Comparison of ENCODE assay signal across 1 cellular context in the genomic region with DNA sequence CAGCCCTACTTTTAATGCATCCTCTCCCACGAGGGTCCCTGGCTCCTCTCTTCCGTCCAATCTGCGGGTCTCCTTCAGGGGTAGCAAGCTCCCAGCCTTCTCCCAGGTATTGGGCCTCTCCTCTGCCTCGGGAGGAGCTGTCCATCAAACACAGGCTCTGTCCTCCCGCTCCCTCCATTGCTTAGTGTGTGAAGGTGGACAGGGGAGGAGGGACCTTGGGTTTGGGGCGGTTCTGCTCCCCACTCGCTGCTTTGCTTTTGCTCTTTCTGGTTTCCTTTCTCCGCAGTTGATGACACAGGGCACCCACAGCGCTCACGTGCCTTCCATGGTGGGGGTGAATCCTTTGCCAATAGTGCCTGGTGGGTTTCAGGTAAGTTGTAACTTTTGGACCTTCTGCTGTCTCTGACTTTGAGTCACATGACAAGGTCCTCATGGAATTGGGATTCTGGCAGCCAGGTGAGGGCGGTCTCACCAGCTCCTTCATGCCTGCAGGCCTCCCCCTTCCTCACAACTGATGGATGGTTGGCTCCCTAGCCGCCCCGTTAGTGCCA.
TF ChIP-seq lines count a peak whose summit lies in the region.

No MANE protein-coding gene starts in this region.

TF ChIP-seq in GM23338, 12 proteins besides CTCF, POLR2A, EP300 and RAD21 (continued from another document):
- TF ChIP-seq, protein P1, sequence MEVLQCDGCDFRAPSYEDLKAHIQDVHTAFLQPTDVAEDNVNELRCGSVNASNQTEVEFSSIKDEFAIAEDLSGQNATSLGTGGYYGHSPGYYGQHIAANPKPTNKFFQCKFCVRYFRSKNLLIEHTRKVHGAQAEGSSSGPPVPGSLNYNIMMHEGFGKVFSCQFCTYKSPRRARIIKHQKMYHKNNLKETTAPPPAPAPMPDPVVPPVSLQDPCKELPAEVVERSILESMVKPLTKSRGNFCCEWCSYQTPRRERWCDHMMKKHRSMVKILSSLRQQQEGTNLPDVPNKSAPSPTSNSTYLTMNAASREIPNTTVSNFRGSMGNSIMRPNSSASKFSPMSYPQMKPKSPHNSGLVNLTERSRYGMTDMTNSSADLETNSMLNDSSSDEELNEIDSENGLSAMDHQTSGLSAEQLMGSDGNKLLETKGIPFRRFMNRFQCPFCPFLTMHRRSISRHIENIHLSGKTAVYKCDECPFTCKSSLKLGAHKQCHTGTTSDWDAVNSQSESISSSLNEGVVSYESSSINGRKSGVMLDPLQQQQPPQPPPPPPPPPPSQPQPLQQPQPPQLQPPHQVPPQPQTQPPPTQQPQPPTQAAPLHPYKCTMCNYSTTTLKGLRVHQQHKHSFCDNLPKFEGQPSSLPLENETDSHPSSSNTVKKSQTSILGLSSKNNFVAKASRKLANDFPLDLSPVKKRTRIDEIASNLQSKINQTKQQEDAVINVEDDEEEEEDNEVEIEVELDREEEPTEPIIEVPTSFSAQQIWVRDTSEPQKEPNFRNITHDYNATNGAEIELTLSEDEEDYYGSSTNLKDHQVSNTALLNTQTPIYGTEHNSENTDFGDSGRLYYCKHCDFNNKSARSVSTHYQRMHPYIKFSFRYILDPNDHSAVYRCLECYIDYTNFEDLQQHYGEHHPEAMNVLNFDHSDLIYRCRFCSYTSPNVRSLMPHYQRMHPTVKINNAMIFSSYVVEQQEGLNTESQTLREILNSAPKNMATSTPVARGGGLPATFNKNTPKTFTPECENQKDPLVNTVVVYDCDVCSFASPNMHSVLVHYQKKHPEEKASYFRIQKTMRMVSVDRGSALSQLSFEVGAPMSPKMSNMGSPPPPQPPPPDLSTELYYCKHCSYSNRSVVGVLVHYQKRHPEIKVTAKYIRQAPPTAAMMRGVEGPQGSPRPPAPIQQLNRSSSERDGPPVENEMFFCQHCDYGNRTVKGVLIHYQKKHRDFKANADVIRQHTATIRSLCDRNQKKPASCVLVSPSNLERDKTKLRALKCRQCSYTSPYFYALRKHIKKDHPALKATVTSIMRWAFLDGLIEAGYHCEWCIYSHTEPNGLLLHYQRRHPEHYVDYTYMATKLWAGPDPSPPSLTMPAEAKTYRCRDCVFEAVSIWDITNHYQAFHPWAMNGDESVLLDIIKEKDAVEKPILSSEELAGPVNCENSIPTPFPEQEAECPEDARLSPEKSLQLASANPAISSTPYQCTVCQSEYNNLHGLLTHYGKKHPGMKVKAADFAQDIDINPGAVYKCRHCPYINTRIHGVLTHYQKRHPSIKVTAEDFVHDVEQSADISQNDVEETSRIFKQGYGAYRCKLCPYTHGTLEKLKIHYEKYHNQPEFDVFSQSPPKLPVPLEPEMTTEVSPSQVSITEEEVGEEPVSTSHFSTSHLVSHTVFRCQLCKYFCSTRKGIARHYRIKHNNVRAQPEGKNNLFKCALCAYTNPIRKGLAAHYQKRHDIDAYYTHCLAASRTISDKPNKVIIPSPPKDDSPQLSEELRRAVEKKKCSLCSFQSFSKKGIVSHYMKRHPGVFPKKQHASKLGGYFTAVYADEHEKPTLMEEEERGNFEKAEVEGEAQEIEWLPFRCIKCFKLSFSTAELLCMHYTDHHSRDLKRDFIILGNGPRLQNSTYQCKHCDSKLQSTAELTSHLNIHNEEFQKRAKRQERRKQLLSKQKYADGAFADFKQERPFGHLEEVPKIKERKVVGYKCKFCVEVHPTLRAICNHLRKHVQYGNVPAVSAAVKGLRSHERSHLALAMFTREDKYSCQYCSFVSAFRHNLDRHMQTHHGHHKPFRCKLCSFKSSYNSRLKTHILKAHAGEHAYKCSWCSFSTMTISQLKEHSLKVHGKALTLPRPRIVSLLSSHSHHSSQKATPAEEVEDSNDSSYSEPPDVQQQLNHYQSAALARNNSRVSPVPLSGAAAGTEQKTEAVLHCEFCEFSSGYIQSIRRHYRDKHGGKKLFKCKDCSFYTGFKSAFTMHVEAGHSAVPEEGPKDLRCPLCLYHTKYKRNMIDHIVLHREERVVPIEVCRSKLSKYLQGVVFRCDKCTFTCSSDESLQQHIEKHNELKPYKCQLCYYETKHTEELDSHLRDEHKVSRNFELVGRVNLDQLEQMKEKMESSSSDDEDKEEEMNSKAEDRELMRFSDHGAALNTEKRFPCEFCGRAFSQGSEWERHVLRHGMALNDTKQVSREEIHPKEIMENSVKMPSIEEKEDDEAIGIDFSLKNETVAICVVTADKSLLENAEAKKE (CRISPR knock-in tag; IDR thresholded peaks at IDR 0.05): no peak
- TF ChIP-seq POLR2AphosphoS5 (IDR thresholded peaks at IDR 0.05; ENCODE audit: low read depth) (no peak), JUNB (IDR thresholded peaks at IDR 0.05; ENCODE audit: unreplicated experiment) (no peak), EZH2phosphoT487 (IDR thresholded peaks at IDR 0.05; ENCODE audit: unreplicated experiment) (no peak), STAT1 (IDR thresholded peaks at IDR 0.05; ENCODE audit: unreplicated experiment) (no peak), CREB1 (CRISPR knock-in tag; IDR thresholded peaks at IDR 0.05; ENCODE audit: low read depth) (no peak), NANOG (IDR thresholded peaks at IDR 0.05; ENCODE audit: borderline replicate concordance) (no peak)
- TF ChIP-seq, protein P2, sequence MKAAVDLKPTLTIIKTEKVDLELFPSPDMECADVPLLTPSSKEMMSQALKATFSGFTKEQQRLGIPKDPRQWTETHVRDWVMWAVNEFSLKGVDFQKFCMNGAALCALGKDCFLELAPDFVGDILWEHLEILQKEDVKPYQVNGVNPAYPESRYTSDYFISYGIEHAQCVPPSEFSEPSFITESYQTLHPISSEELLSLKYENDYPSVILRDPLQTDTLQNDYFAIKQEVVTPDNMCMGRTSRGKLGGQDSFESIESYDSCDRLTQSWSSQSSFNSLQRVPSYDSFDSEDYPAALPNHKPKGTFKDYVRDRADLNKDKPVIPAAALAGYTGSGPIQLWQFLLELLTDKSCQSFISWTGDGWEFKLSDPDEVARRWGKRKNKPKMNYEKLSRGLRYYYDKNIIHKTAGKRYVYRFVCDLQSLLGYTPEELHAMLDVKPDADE (IDR thresholded peaks at IDR 0.05): no peak
